ENCODE assay signal across 17 cellular contexts in the genomic region with DNA sequence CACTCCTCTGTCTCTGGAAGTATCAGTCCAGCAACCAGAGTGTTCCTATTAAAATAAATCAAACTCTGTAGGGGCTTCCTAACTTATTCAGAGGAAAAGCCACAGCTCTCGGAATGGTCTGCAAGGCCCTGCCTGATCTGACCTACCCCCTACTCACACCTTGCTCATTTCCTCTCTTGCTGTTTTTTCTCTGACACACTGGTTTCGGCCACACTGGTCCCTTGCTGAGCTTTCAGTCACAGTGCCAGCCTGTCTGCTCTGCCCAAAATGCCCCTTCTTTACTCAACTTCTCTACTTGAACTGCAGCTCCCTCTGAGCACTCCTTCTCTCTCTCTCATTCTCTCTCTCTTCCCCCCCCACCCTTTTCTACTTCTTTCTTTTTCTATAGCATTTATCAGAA.
DNase-seq lines count a peak whose midpoint lies in the region; ATAC-seq and TF ChIP-seq lines count a peak whose summit lies in the region.
"Had no signal": no experiment of that assay in that cellular context is flagged by ENCODE, and none has a peak within 500 bp of the region (broad histone marks: within the 10 kb centered on the region; RNA-seq: fewer than 3 reads in every experiment).

No MANE protein-coding gene starts in this region.

- no peak overlapping the region for H2BK5ac ChIP-seq in neuronal stem cell (ENCODE audit: low read length)

- H3K4me3 ChIP-seq in neuronal stem cell (ENCODE audit: low read length in 2 of 2): no peak overlapping the region
- H3K4me3 ChIP-seq: SJCRH30, testis had no signal

- intact Hi-C loops in natural killer cell (cut with micrococcal nuclease): no loop called here

- no peak overlapping the region for H3K23ac ChIP-seq in neuronal stem cell (ENCODE audit: low read depth, low read length, poor library complexity)

- H3K27me3 ChIP-seq in neuronal stem cell (ENCODE audit: control insufficient read depth in 3 of 3, insufficient read depth in 3 of 3, low read depth in 1 of 3, low read length in 3 of 3): no peaks in the 10 kb centered on the region
- H3K27me3 ChIP-seq: SJCRH30, testis had no signal

- H4K8ac ChIP-seq in neuronal stem cell (ENCODE audit: low read depth, low read length): no peak overlapping the region

- H2AK5ac ChIP-seq in neuronal stem cell (ENCODE audit: low read depth, low read length): no peak overlapping the region

- H2BK15ac ChIP-seq in neuronal stem cell (ENCODE audit: low read length): no peak overlapping the region

- H3K18ac ChIP-seq in neuronal stem cell (ENCODE audit: low read length): no peak overlapping the region

- H3K4me1 ChIP-seq in neuronal stem cell (ENCODE audit: control insufficient read depth in 2 of 2, insufficient read depth in 1 of 2, low read depth in 1 of 2, low read length in 2 of 2): peaks cover 0 to 6% of the 10 kb centered on the region in 2 donors
- H3K4me1 ChIP-seq: SJCRH30, testis had no signal

- no peak for TF ChIP-seq CTCF in natural killer cell (IDR thresholded peaks at IDR 0.05)

- WGBS in neuronal stem cell (ENCODE audit: extremely low coverage in 2 of 2, insufficient read length in 2 of 2, insufficient replicate concordance in 1 of 2), 2 donors: no CpG with 5 or more reads among the region's 2 CpGs

- no peaks in the 10 kb centered on the region for H3K9me3 ChIP-seq in neuronal stem cell (replicated peaks in 1 of 2; ENCODE audit: control insufficient read depth in 2 of 2, insufficient read depth in 1 of 2, low read depth in 1 of 2, low read length in 2 of 2)
- H3K9me3 ChIP-seq: SJCRH30, testis had no signal

- peaks cover 5% of the 10 kb centered on the region for H3K36me3 Mint-ChIP-seq in natural killer cell
- H3K36me3 Mint-ChIP-seq: brain had no signal

- no peak overlapping the region for H3K4ac ChIP-seq in neuronal stem cell (ENCODE audit: low read length)

- DNase-seq in NCI-H69 (lab: John Stamatoyannopoulos, UW) (peak; percentile 51), natural killer cell (no peak), neuronal stem cell (ENCODE audit: low spot score) (no peak), nucleus accumbens (lab: John Stamatoyannopoulos, UW) (no peak), SIG-M5 treated with dmso at 0.1 percent for 504 hours (lab: John Stamatoyannopoulos, UW; ENCODE audit: unreplicated experiment) (no peak)
- DNase-seq: glutamatergic neuron; KG1; naive thymus-derived CD4-positive, alpha-beta T cell; NCI-H2029 treated with DMSO at 0.1 percent for 48 hours; NK-92 treated with Interleukin-12 subunit alpha and Interleukin-12 subunit beta, amount 100 ng/mL, for 24 hours; SJCRH30; testis had no signal

- H2BK12ac ChIP-seq in neuronal stem cell (ENCODE audit: low read length): no peak overlapping the region

- H3K9ac ChIP-seq in neuronal stem cell (ENCODE audit: low read depth, low read length, poor library complexity): no peak overlapping the region

- H3K9me3 Mint-ChIP-seq in natural killer cell: no peaks in the 10 kb centered on the region
- H3K9me3 Mint-ChIP-seq: brain; naive thymus-derived CD4-positive, alpha-beta T cell had no signal

- peaks cover 41 to 52% of the 10 kb centered on the region in 2 donors for H3K4me1 Mint-ChIP-seq in natural killer cell

- no peak overlapping the region for H3K4me2 ChIP-seq in neuronal stem cell (ENCODE audit: insufficient read depth, low read length, poor library complexity, severe bottlenecking)

- H3K79me1 ChIP-seq in neuronal stem cell (ENCODE audit: low read depth, low read length): no peaks in the 10 kb centered on the region

- no peak overlapping the region for H2AFZ ChIP-seq in neuronal stem cell (ENCODE audit: low read length)

- ATAC-seq in GM18909 (IDR thresholded peaks at IDR 0.05; ENCODE audit: poor library complexity, unreplicated experiment) (peak; percentile 81), GM21717 (IDR thresholded peaks at IDR 0.05; ENCODE audit: unreplicated experiment) (peak; percentile 76), natural killer cell (peak in 1 of 3 donors; percentile 40), GM18858 (IDR thresholded peaks at IDR 0.05; ENCODE audit: unreplicated experiment) (no peak)
- ATAC-seq: HCT116; naive thymus-derived CD4-positive, alpha-beta T cell had no signal

- no peak overlapping the region for H4K91ac ChIP-seq in neuronal stem cell (ENCODE audit: low read depth, low read length, poor library complexity)

- H3K4me3 Mint-ChIP-seq in natural killer cell: no peak overlapping the region
- H3K4me3 Mint-ChIP-seq: brain had no signal

- H3K27ac Mint-ChIP-seq in natural killer cell: peak overlapping the region; percentile 70 to 84

- H3K27ac ChIP-seq in neuronal stem cell (replicated peaks; ENCODE audit: low read length): no peak overlapping the region
- H3K27ac ChIP-seq: SJCRH30, testis had no signal

- no peak overlapping the region for H3K14ac ChIP-seq in neuronal stem cell (ENCODE audit: low read length)

- no peaks in the 10 kb centered on the region for H3K27me3 Mint-ChIP-seq in natural killer cell (ENCODE audit: low read depth in 2 of 2)
- H3K27me3 Mint-ChIP-seq: brain; naive thymus-derived CD4-positive, alpha-beta T cell had no signal

- H2BK120ac ChIP-seq in neuronal stem cell (ENCODE audit: low read depth, low read length): no peak overlapping the region

- no peaks in the 10 kb centered on the region for H3K36me3 ChIP-seq in neuronal stem cell (replicated peaks in 1 of 2; ENCODE audit: control insufficient read depth in 2 of 2, insufficient read depth in 2 of 2, low read length in 2 of 2)
- H3K36me3 ChIP-seq: SJCRH30 had no signal
